15 cellular contexts compared by ENCODE assay signal in the genomic region with DNA sequence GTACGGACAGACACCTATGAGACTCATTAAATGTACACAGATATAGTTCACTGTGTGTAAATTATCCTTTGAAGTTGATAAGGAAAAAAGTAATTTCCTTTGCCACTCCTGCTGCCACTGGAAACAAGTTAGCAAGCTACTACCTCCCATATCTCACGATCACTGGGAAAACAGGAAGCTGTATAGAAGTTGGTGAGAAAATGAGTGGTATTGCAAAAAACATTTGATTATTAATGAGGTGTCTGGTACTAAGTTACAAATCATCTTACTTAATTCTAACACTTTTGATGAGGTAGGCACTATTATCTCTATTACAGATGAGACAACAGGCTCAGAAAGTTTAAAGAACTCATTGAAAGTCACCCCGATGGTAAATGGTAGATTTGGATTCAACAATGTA.
DNase-seq lines count a peak whose midpoint lies in the region; ATAC-seq and TF ChIP-seq lines count a peak whose summit lies in the region.
"Had no signal": no experiment of that assay in that cellular context is flagged by ENCODE, and none has a peak within 500 bp of the region (broad histone marks: within the 10 kb centered on the region; RNA-seq: fewer than 3 reads in every experiment).

No MANE protein-coding gene starts in this region.

- H3K27ac Mint-ChIP-seq in brain, result peak overlapping the region in 3 of 5 experiments; percentile 97 to 99 (median 97)
- H3K27ac Mint-ChIP-seq in naive B cell, result peak overlapping the region in 3 of 6 donors; percentile 42 to 84 (median 49)
- H3K27ac Mint-ChIP-seq: activated CD4-positive, alpha-beta T cell treated with anti-CD3 and anti-CD28 coated beads for 36 hours; progenitor cell of endocrine pancreas had no signal

- no peak overlapping the region for H3K4me3 ChIP-seq in heart right ventricle
- H3K4me3 ChIP-seq in upper lobe of left lung, result no peak overlapping the region
- no peak overlapping the region for H3K4me3 ChIP-seq in brain microvascular endothelial cell (ENCODE audit: low read depth, low read length)
- H3K4me3 ChIP-seq in lower leg skin (ENCODE audit: low read depth, poor library complexity, severe bottlenecking), result no peak overlapping the region

- no peak for TF ChIP-seq EP300 in upper lobe of left lung (IDR thresholded peaks at IDR 0.05)

- no peak for ATAC-seq in heart right ventricle
- no peak for ATAC-seq in naive B cell (ENCODE audit: low read depth in 2 of 2)
- ATAC-seq in upper lobe of left lung (ENCODE audit: low FRiP score in 2 of 2), result no peak
- no peak for ATAC-seq in GM19467 (IDR thresholded peaks at IDR 0.05; ENCODE audit: unreplicated experiment)
- ATAC-seq: activated CD4-positive, alpha-beta T cell treated with anti-CD3 and anti-CD28 coated beads for 36 hours had no signal

- H3K27me3 Mint-ChIP-seq in brain, result no peaks in the 10 kb centered on the region
- no peaks in the 10 kb centered on the region for H3K27me3 Mint-ChIP-seq in naive B cell
- H3K27me3 Mint-ChIP-seq: progenitor cell of endocrine pancreas had no signal

- peaks cover 10 to 97% (median 57%) of the 10 kb centered on the region in 9 donors for H3K4me1 ChIP-seq in heart right ventricle
- H3K4me1 ChIP-seq in upper lobe of left lung, result peaks cover 49 to 62% (median 56%) of the 10 kb centered on the region in 4 donors

- intact Hi-C loops in heart right ventricle (cut with DNase I) (loop anchor here in 1 of 10 donors (10.0 kb wide), 1 partner anchor 84 kb away; no protein-coding TSS in a partner anchor), cardiac septum (cut with DNase I) (no loop called here), lower leg skin (cut with DNase I; ENCODE audit: low total_unique reads) (loop anchor here (10.0 kb wide), 1 partner anchor 1736 kb away; no protein-coding TSS in a partner anchor)

- 50 to 53% methylated on average over 3 of the region's 3 CpGs for WGBS in heart right ventricle, 2 donors
- 31 to 32% methylated on average over 3 of the region's 3 CpGs for WGBS in upper lobe of left lung, 2 donors
- WGBS in lower leg skin, 2 donors, result 46 to 51% methylated on average over 3 of the region's 3 CpGs

- peak overlapping the region; percentile 37 to 91 (median 81) for H3K27ac ChIP-seq in heart right ventricle
- H3K27ac ChIP-seq in upper lobe of left lung, result peak overlapping the region; percentile 68 to 86 (median 76)
- H3K27ac ChIP-seq in brain microvascular endothelial cell, result no peak overlapping the region

- H3K9me3 Mint-ChIP-seq in brain (peaks cover 0 to 2% (median 0%) of the 10 kb centered on the region in 5 experiments), naive B cell (no peaks in the 10 kb centered on the region)

- H3K4me1 Mint-ChIP-seq in brain (peaks cover 88% of the 10 kb centered on the region), naive B cell (peaks cover 36 to 41% (median 38%) of the 10 kb centered on the region in 3 donors)

- no peak for TF ChIP-seq POLR2A in upper lobe of left lung (IDR thresholded peaks at IDR 0.05)
- TF ChIP-seq POLR2A in lower leg skin (IDR thresholded peaks at IDR 0.05), result no peak

- DNase-seq in heart right ventricle, result no peak
- DNase-seq in cardiac septum (ENCODE audit: low spot score), result no peak
- no peak for DNase-seq in naive B cell
- DNase-seq in upper lobe of left lung, result no peak
- DNase-seq in brain microvascular endothelial cell, result no peak
- DNase-seq in lower leg skin (ENCODE audit: low spot score in 2 of 2), result no peak
- DNase-seq: activated CD4-positive, alpha-beta T cell treated with anti-CD3 and anti-CD28 coated beads for 36 hours; activated effector memory CD4-positive, alpha-beta T cell treated with anti-CD3 and anti-CD28 coated beads, Interleukin-2, amount 50 U/mL, for 16 hours; foreskin fibroblast; NCI-H1092; NCI-H524 treated with DMSO at 0.1 percent for 48 hours; Right ventricle myocardium superior had no signal

- no peaks in the 10 kb centered on the region for H3K27me3 ChIP-seq in heart right ventricle
- H3K27me3 ChIP-seq in upper lobe of left lung, result no peaks in the 10 kb centered on the region
- no peaks in the 10 kb centered on the region for H3K27me3 ChIP-seq in brain microvascular endothelial cell (replicated peaks)

- H3K36me3 ChIP-seq in heart right ventricle, result no peaks in the 10 kb centered on the region
- H3K36me3 ChIP-seq in upper lobe of left lung, result no peaks in the 10 kb centered on the region
- no peaks in the 10 kb centered on the region for H3K36me3 ChIP-seq in brain microvascular endothelial cell (replicated peaks)

- in situ Hi-C loops in brain microvascular endothelial cell (cut with HindIII; ENCODE audit: low pct_ligation_motif_present, low sequenced_read_pairs), result no loop called here

- H3K9me3 ChIP-seq in heart right ventricle (no peaks in the 10 kb centered on the region), upper lobe of left lung (no peaks in the 10 kb centered on the region)

- peaks cover 3% of the 10 kb centered on the region for H3K36me3 Mint-ChIP-seq in brain
- H3K36me3 Mint-ChIP-seq in naive B cell, result peaks cover 0 to 3% of the 10 kb centered on the region in 2 donors

- H3K4me3 Mint-ChIP-seq in brain (peak overlapping the region in 3 of 5 experiments; percentile 65 to 84 (median 77)), naive B cell (peak overlapping the region in 6 of 8 donors; percentile 6 to 87 (median 40))
- H3K4me3 Mint-ChIP-seq: activated CD4-positive, alpha-beta T cell treated with anti-CD3 and anti-CD28 coated beads for 36 hours had no signal

- TF ChIP-seq CTCF in heart right ventricle (IDR thresholded peaks at IDR 0.05) (no peak), brain (conservative IDR thresholded peaks at IDR 0.05) (no peak), upper lobe of left lung (IDR thresholded peaks at IDR 0.05) (no peak), brain microvascular endothelial cell (IDR thresholded peaks at IDR 0.05; ENCODE audit: low read depth, low read length, missing control alignments) (no peak), lower leg skin (IDR thresholded peaks at IDR 0.05) (no peak)
